8 cellular contexts compared by ENCODE assay signal in the genomic region with DNA sequence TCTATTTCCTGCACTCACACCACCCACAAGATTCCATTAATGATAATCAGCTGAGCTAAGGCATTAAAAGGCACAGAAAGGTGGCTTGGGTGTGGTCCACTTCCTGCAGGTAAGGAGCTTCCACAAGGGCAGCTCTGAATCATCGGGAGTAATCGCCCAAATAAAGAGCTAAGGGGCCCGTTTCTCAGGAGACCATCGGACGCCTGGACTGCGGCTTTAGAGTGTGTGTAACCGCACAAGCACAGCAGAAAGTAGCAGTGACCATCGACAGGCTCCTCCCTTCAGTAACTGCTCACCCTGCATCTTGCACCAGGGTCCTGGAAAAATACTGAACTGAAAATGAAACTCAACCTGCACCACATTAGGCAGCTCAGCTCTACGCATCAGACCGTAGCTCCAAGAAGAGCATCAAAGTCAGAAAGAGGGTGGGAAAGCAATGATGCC. TPM values are rescaled to one million over a fixed set of nuclear protein-coding genes. Genes with fewer than 3 reads are reported as not detected.
DNase-seq lines count a peak whose midpoint lies in the region; ATAC-seq and TF ChIP-seq lines count a peak whose summit lies in the region.

No MANE protein-coding gene starts in this region.

- H3K36me3 Mint-ChIP-seq in activated CD4-positive, alpha-beta T cell treated with anti-CD3 and anti-CD28 coated beads, Interleukin-2, amount 10 ng/mL, durations not matched to agents 24 days and 14 days (ENCODE audit: low read depth) = peaks cover 43% of the 10 kb centered on the region

- 7 to 32% methylated on average over 10 of the region's 10 CpGs for WGBS in sigmoid colon, 2 donors

- H3K27me3 ChIP-seq in sigmoid colon = no peaks in the 10 kb centered on the region

- H3K27ac Mint-ChIP-seq in activated CD4-positive, alpha-beta T cell treated with anti-CD3 and anti-CD28 coated beads, Interleukin-2, amount 10 ng/mL, durations not matched to agents 24 days and 14 days = peak overlapping the region; percentile 90

- H3K27ac ChIP-seq in sigmoid colon = peak overlapping the region; percentile 57 to 98 (median 63)

- DNase-seq in GM12864 (ENCODE audit: low read depth) (peak; percentile 77), HK-2 (ENCODE audit: unreplicated experiment) (peak; percentile 43), foreskin fibroblast (no peak), sigmoid colon (no peak), NCI-H524 (lab: John Stamatoyannopoulos, UW) (no peak), middle frontal gyrus (ENCODE audit: extremely low spot score, low spot score) (no peak)
- peak; percentile 86 for DNase-seq in activated CD4-positive, alpha-beta T cell treated with anti-CD3 and anti-CD28 coated beads, Interleukin-2, amount 10 ng/mL, durations not matched to agents 24 days and 14 days

- TF ChIP-seq POLR2A in sigmoid colon (IDR thresholded peaks at IDR 0.05) = no peak

- no peaks in the 10 kb centered on the region for H3K9me3 ChIP-seq in sigmoid colon

- peak overlapping the region; percentile 23 for H3K4me3 ChIP-seq in GM12864 (ENCODE audit: low read depth, low read length)
- H3K4me3 ChIP-seq in foreskin fibroblast (ENCODE audit: low read depth in 1 of 2, low read length in 2 of 2) = peak overlapping the region; percentile 17 to 27
- peak overlapping the region in 2 of 4 donors; percentile 3 to 23 for H3K4me3 ChIP-seq in sigmoid colon

- intact Hi-C loops in activated CD4-positive, alpha-beta T cell treated with anti-CD3 and anti-CD28 coated beads, Interleukin-2, amount 10 ng/mL, durations not matched to agents 24 days and 14 days (cut with micrococcal nuclease) = loop anchor here (1.0 to 10.0 kb wide), 5 partner anchors 95 to 741 kb away; no protein-coding TSS in a partner anchor
- intact Hi-C loops in sigmoid colon (cut with DNase I) = no loop called here

- H3K9me3 Mint-ChIP-seq in activated CD4-positive, alpha-beta T cell treated with anti-CD3 and anti-CD28 coated beads, Interleukin-2, amount 10 ng/mL, durations not matched to agents 24 days and 14 days = no peaks in the 10 kb centered on the region

- peaks cover 87% of the 10 kb centered on the region for H3K4me1 Mint-ChIP-seq in activated CD4-positive, alpha-beta T cell treated with anti-CD3 and anti-CD28 coated beads, Interleukin-2, amount 10 ng/mL, durations not matched to agents 24 days and 14 days

- H3K4me1 ChIP-seq in sigmoid colon = peaks cover 0 to 78% (median 64%) of the 10 kb centered on the region in 4 donors

- H3K36me3 ChIP-seq in sigmoid colon = no peaks in the 10 kb centered on the region

- peak; percentile 80 for ATAC-seq in GM21515 (IDR thresholded peaks at IDR 0.05; ENCODE audit: unreplicated experiment)

- no peak for TF ChIP-seq CTCF in GM12864 (IDR thresholded peaks at IDR 0.05; ENCODE audit: low read depth, low read length, missing control alignments)
- no peak for TF ChIP-seq CTCF in foreskin fibroblast (IDR thresholded peaks at IDR 0.05; ENCODE audit: low read depth, low read length)
- TF ChIP-seq CTCF in sigmoid colon (IDR thresholded peaks at IDR 0.05) = no peak

- peak overlapping the region; percentile 80 for H3K4me3 Mint-ChIP-seq in activated CD4-positive, alpha-beta T cell treated with anti-CD3 and anti-CD28 coated beads, Interleukin-2, amount 10 ng/mL, durations not matched to agents 24 days and 14 days

- H3K27me3 Mint-ChIP-seq in activated CD4-positive, alpha-beta T cell treated with anti-CD3 and anti-CD28 coated beads, Interleukin-2, amount 10 ng/mL, durations not matched to agents 24 days and 14 days = no peaks in the 10 kb centered on the region

- no peak for TF ChIP-seq EP300 in sigmoid colon (IDR thresholded peaks at IDR 0.05)

RNA-seq across cellular contexts. Expression of a gene that starts 6.0 kb away (rescaled TPM):
- total RNA-seq in activated CD4-positive, alpha-beta T cell treated with anti-CD3 and anti-CD28 coated beads, Interleukin-2, amount 10 ng/mL, durations not matched to agents 24 days and 14 days = 127 and 136 TPM in 2 replicates
- total RNA-seq in sigmoid colon = 10 to 100 TPM; 59.7 to 78.9 (median 64.4) TPM
- 100 to 1,000 TPM; 104 to 200 (median 118) TPM for polyA plus RNA-seq in sigmoid colon

Comparison
In these comparisons a context has a peak if more than half of its experiments do, and no peak if none do; other contexts are left out.
1. DNase-seq: peak in GM12864 (single experiment), HK-2 (single experiment) and activated CD4-positive, alpha-beta T cell treated with anti-CD3 and anti-CD28 coated beads, Interleukin-2, amount 10 ng/mL, durations not matched to agents 24 days and 14 days (single experiment); none in foreskin fibroblast (0 of 2), sigmoid colon (single experiment), NCI-H524 (0 of 2) and middle frontal gyrus (single experiment).